ENCODE assay signal across 16 cellular contexts in genomic region chr5:56054651-56055050, GRCh38.
"Had no signal": no experiment of that assay in that cellular context is flagged by ENCODE, and none has a peak within 500 bp of the region (broad histone marks: within the 10 kb centered on the region; RNA-seq: fewer than 3 reads in every experiment).

No MANE protein-coding gene starts in this region.

- H3K4me3 ChIP-seq: lower lobe of right lung, SK-N-MC, transverse colon had no signal

- H3K36me3 ChIP-seq: lower lobe of right lung, transverse colon had no signal

- H3K27me3 ChIP-seq: transverse colon had no signal

- H3K9me3 Mint-ChIP-seq: central memory CD8-positive, alpha-beta T cell; effector memory CD8-positive, alpha-beta T cell had no signal

- DNase-seq: activated CD4-positive, alpha-beta memory T cell treated with anti-CD3 and anti-CD28 coated beads, Interleukin-2, amount 10 ng/mL, durations not matched to agents 7 days and 5 days; activated T-cell treated with anti-CD3 and anti-CD28 coated beads, Interleukin-2, amount 50 U/mL, for 72 hours; effector memory CD8-positive, alpha-beta T cell; hippocampal formation; left cardiac atrium; lower lobe of right lung; midbrain; right cardiac atrium; stimulated activated CD4-positive, alpha-beta T cell treated with anti-CD3 and anti-CD28 coated beads, Interleukin-12 subunit alpha, Interleukin-12 subunit beta, amount 100 ng/mL, for 4 hours; stimulated activated naive CD4-positive, alpha-beta T cell; substantia nigra; T-helper 1 cell; transverse colon had no signal

- H3K4me3 Mint-ChIP-seq: activated CD4-positive, alpha-beta memory T cell treated with anti-CD3 and anti-CD28 coated beads, Interleukin-2, amount 10 ng/mL, durations not matched to agents 7 days and 5 days; activated T-cell treated with anti-CD3 and anti-CD28 coated beads, Interleukin-2, amount 50 U/mL, for 72 hours; central memory CD8-positive, alpha-beta T cell; effector memory CD8-positive, alpha-beta T cell had no signal

- ATAC-seq: activated T-cell treated with anti-CD3 and anti-CD28 coated beads, Interleukin-2, amount 50 U/mL, for 72 hours; effector memory CD8-positive, alpha-beta T cell; left cardiac atrium; lower lobe of right lung; right cardiac atrium had no signal

- H3K27ac ChIP-seq: lower lobe of right lung, SK-N-MC, transverse colon, VCaP had no signal

- H3K9me3 ChIP-seq: lower lobe of right lung, transverse colon had no signal

- H3K27ac Mint-ChIP-seq: activated CD4-positive, alpha-beta memory T cell treated with anti-CD3 and anti-CD28 coated beads, Interleukin-2, amount 10 ng/mL, durations not matched to agents 7 days and 5 days; activated T-cell treated with anti-CD3 and anti-CD28 coated beads, Interleukin-2, amount 50 U/mL, for 72 hours; effector memory CD8-positive, alpha-beta T cell had no signal
